7 cellular contexts compared by ENCODE assay signal in the genomic region with DNA sequence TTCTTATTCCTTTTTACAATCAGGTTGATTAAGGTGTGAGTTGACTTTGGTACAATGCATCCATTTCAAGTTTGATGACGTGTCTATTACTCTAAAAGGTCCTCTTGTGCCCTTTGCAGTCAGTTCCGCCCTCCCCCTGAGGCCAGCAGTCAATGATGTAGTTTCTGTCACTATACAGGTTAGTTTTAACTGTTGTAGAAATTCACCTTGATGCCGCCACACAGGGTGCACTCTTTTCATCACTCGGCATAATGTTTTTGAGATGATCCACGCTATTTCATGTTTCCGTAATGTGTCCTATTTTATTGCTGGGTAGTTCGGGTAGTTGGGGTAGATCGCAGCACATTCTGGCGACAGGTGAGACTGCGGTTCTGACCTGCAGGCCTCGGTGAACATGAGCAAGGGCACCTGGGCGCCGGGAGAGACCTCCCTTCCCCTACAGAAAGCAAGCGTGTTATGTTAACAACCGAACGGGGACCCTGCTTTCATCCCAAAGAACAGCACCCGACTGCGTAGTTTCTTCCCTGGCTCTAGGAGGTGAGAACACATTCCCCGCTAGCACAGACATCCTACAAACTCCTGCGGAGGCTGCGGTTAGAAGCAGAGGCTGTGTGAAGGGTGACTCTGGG. TPM values are rescaled to one million over a fixed set of nuclear protein-coding genes. Genes with fewer than 3 reads are reported as not detected.
A peak's percentile ranks its signal among the peaks of the same experiment; 100 is the strongest.
DNase-seq lines count a peak whose midpoint lies in the region; ATAC-seq and TF ChIP-seq lines count a peak whose summit lies in the region.
"Not testable (repeated sequence)": the region's sequence is repeated elsewhere in the genome, so short reads cannot be mapped to it uniquely, and the experiment has no call there.

No MANE protein-coding gene starts in this region.

- H3K4me1 ChIP-seq in duodenal mucosa (ENCODE audit: control insufficient read depth in 1 of 2, insufficient read depth in 2 of 2, low read length in 2 of 2); rectal smooth muscle tissue (ENCODE audit: control insufficient read depth, insufficient read depth, low read length): not testable (repeated sequence)

- H3K27ac Mint-ChIP-seq in activated T-cell treated with anti-CD3 and anti-CD28 coated beads, Interleukin-2, amount 50 U/mL, for 24 hours, result peak overlapping the region; percentile 98
- peak overlapping the region in 4 of 6 donors; percentile 58 to 92 (median 78) for H3K27ac Mint-ChIP-seq in immature natural killer cell

- H3K4me1 Mint-ChIP-seq in activated T-cell treated with anti-CD3 and anti-CD28 coated beads, Interleukin-2, amount 50 U/mL, for 24 hours (ENCODE audit: low read depth); immature natural killer cell: not testable (repeated sequence)

- DNase-seq in LNCaP clone FGC (ENCODE audit: low read depth); activated T-cell treated with anti-CD3 and anti-CD28 coated beads, Interleukin-2, amount 50 U/mL, for 24 hours; immature natural killer cell: not testable (repeated sequence)

- not testable (repeated sequence) for H3K27me3 ChIP-seq in duodenal mucosa (ENCODE audit: control insufficient read depth in 1 of 2, insufficient read depth in 2 of 2, low read length in 2 of 2); rectal smooth muscle tissue (ENCODE audit: control insufficient read depth, insufficient read depth, low read length)

- H3K9ac ChIP-seq in duodenal mucosa (ENCODE audit: low read depth in 1 of 2, low read length in 2 of 2); rectal smooth muscle tissue (ENCODE audit: low read length): not testable (repeated sequence)

- H3K36me3 Mint-ChIP-seq in activated T-cell treated with anti-CD3 and anti-CD28 coated beads, Interleukin-2, amount 50 U/mL, for 24 hours (ENCODE audit: low read depth); immature natural killer cell: not testable (repeated sequence)

- not testable (repeated sequence) for H3K9me3 Mint-ChIP-seq in activated T-cell treated with anti-CD3 and anti-CD28 coated beads, Interleukin-2, amount 50 U/mL, for 24 hours; immature natural killer cell

- H3K4me3 ChIP-seq in LNCaP clone FGC (ENCODE audit: low read depth, low read length) (peak overlapping the region; percentile 47), duodenal mucosa (ENCODE audit: low read depth in 1 of 2, low read length in 2 of 2) (peak overlapping the region; percentile 60 to 61), rectal smooth muscle tissue (ENCODE audit: low read length) (peak overlapping the region; percentile 52)

- H3K4me3 Mint-ChIP-seq in activated T-cell treated with anti-CD3 and anti-CD28 coated beads, Interleukin-2, amount 50 U/mL, for 24 hours, result peak overlapping the region; percentile 66
- peak overlapping the region; percentile 82 to 93 (median 88) for H3K4me3 Mint-ChIP-seq in immature natural killer cell

- H3K9me3 ChIP-seq in duodenal mucosa (ENCODE audit: control insufficient read depth in 1 of 2, low read length in 2 of 2), result not testable (repeated sequence)

- TF ChIP-seq CTCF in LNCaP clone FGC (IDR thresholded peaks at IDR 0.05; ENCODE audit: control insufficient read depth, extremely low read depth, insufficient read depth), result not testable (repeated sequence)

- H3K36me3 ChIP-seq in duodenal mucosa (ENCODE audit: control insufficient read depth in 1 of 2, insufficient read depth in 2 of 2, low read length in 2 of 2); rectal smooth muscle tissue (ENCODE audit: control insufficient read depth, insufficient read depth, low read length): not testable (repeated sequence)

- not testable (repeated sequence) for H3K27me3 Mint-ChIP-seq in activated T-cell treated with anti-CD3 and anti-CD28 coated beads, Interleukin-2, amount 50 U/mL, for 24 hours; immature natural killer cell (ENCODE audit: low read depth in 3 of 3)

- not testable (repeated sequence) for H3K27ac ChIP-seq in duodenal mucosa (ENCODE audit: low read depth, low read length); rectal smooth muscle tissue (ENCODE audit: low read depth, low read length)

- ATAC-seq in GM18870 (IDR thresholded peaks at IDR 0.05; ENCODE audit: unreplicated experiment) (peak; percentile 12), HG02870 (IDR thresholded peaks at IDR 0.05; ENCODE audit: unreplicated experiment) (peak; percentile 23)

RNA-seq across cellular contexts. Expression of gene NBPF20, which starts 39.4 kb away (rescaled TPM):
- under 1 TPM; 0.09 to 0.23 (median 0.22) TPM for polyA plus RNA-seq in immature natural killer cell
